ENCODE assay signal across 31 cellular contexts in the genomic region with DNA sequence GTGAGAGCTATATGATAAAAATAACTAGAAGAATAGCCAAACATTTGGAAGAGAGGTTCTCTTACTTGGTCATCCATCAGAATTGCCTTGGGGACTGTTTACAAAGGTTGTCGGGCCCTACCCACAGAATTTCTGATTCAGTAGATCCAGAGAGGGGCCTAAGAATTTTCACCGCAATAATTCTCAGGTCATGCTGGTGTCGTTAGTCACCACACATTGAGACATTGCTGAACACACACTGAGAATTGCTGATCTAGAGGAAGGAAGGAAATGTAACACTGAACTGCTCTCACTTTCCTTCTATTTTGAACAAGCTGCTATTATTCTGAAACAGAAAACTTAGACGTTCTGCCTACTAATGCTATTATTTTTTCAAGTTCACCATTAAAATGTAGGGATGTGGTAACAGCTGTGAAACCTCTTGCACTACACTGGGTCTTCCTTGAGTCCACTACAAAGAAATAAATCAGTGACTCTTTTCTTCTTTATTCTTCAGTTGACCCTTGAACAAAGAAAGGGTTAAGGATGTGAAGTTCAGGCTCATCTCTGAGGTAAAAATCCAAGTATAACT.
"Had no signal": no experiment of that assay in that cellular context is flagged by ENCODE, and none has a peak within 500 bp of the region (broad histone marks: within the 10 kb centered on the region; RNA-seq: fewer than 3 reads in every experiment).

No MANE protein-coding gene starts in this region.

- H3K9ac ChIP-seq: SK-N-SH had no signal

- H3K36me3 ChIP-seq: SJSA1 had no signal

- H3K27me3 ChIP-seq: SJSA1 had no signal

- H3K4me3 ChIP-seq: PC-9, SJSA1 had no signal

- H3K9me2 ChIP-seq: SK-N-SH had no signal

- H2AFZ ChIP-seq: PC-9 had no signal

- ATAC-seq: Panc1 had no signal

- H3K27ac ChIP-seq: PC-9, RWPE1, SJSA1 had no signal

- H3K4me1 ChIP-seq: SJSA1 had no signal

- DNase-seq: Karpas-422, KG1, NCI-H1048, NCI-H1092 treated with DMSO at 0.1 percent for 48 hours, NCI-H1105 treated with DMSO at 0.1 percent for 48 hours, NCI-H1417, NCI-H1436, NCI-H146, NCI-H1694, NCI-H187, NCI-H1930, NCI-H2029 treated with DMSO at 0.1 percent for 48 hours, NCI-H2081 treated with DMSO at 0.1 percent for 48 hours, NCI-H2107, NCI-H2171, NCI-H226, NCI-H446 treated with DMSO at 0.1 percent for 48 hours, NCI-H510A, NCI-H524, NCI-H526, NCI-H69, NCI-H748 treated with DMSO at 0.1 percent for 48 hours, NCI-H82, PC-9, Right ventricle myocardium superior, SHP77 treated with DMSO at 0.1 percent for 48 hours, SK-N-SH, SW 1271 had no signal

- H3K4me2 ChIP-seq: PC-9, SK-N-SH had no signal

- H3K9me3 ChIP-seq: SJSA1 had no signal
